8 cellular contexts compared by ENCODE assay signal in the genomic region with DNA sequence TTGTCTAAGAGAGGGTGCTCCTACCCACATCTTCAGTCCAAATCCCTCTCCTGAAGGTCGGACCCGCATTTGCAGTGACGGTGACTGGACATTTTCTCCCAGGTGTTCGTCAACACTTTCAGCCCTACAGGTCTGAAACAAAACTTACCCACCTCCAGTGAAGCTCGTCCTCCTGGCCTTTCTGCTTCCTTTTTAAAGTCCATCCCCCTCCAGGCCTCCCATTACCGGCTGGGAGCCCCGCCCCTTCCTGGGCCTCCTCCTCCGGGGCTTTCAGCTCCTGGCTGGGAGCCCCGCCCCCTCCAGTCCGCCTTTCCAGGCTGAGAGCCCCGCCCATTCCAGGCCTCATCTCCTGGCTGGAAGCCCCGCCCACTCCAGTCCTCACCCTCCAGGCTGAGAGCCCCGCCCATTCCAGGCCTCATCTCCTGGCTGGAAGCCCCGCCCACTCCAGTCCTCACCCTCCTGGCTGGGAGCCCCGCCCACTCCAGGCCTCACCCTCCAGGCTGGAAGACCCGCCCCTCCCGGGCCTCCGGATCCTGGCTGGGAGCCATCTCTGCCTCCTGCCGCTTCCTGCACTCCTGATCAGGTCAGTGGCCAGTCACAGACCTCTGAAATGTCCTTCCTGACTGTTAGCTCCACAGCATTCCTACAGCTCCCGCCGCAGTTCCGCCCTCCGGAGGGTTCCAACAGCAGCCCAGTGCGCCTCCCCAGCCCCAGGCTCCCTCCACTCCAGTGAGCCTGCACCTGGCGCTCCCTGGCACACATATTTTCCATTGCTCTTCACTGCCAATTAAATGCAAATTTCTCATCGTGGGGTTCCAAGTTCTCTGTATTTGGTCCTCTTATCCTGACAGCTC.
DNase-seq lines count a peak whose midpoint lies in the region; ATAC-seq and TF ChIP-seq lines count a peak whose summit lies in the region.

No MANE protein-coding gene starts in this region.

- peak overlapping the region; percentile 43 for H3K27ac Mint-ChIP-seq in glutamatergic neuron (ENCODE audit: unreplicated experiment)

- peak overlapping the region; percentile 53 for H3K14ac ChIP-seq in trophoblast cell (ENCODE audit: low read length)

- no peak overlapping the region for H2AK5ac ChIP-seq in trophoblast cell (ENCODE audit: low read length)

- peak overlapping the region; percentile 92 for H4K12ac ChIP-seq in trophoblast cell (ENCODE audit: low read depth, low read length)

- DNase-seq in A172 (ENCODE audit: low spot score) (peak; percentile 95), H4 (ENCODE audit: low spot score) (peak; percentile 88), NCI-H2196 (lab: John Stamatoyannopoulos, UW; ENCODE audit: unreplicated experiment) (peak; percentile 100), glutamatergic neuron (peak; percentile 92), trophoblast cell (peak; percentile 97 to 98), osteoblast (ENCODE audit: insufficient read length, low spot score, missing footprints) (no peak)
- peak; percentile 13 for DNase-seq in activated CD4-positive, alpha-beta T cell treated with anti-CD3 and anti-CD28 coated beads, Interleukin-2, amount 50 U/mL, for 1 hour

- WGBS in trophoblast cell (ENCODE audit: extremely low coverage, insufficient coverage, insufficient read length) = no CpG with 5 or more reads among the region's 26 CpGs

- no peaks in the 10 kb centered on the region for H4K20me1 ChIP-seq in osteoblast (ENCODE audit: insufficient read depth, low read length)

- H3K36me3 ChIP-seq in trophoblast cell (ENCODE audit: control insufficient read depth in 1 of 2, insufficient read depth in 2 of 2, low read length in 2 of 2) (no peaks in the 10 kb centered on the region), osteoblast (ENCODE audit: insufficient read depth, low read length) (no peaks in the 10 kb centered on the region)

- no peak overlapping the region for H3K4ac ChIP-seq in trophoblast cell (ENCODE audit: low read depth, low read length)

- H3K4me1 ChIP-seq in trophoblast cell (ENCODE audit: control insufficient read depth in 1 of 2, insufficient read depth in 2 of 2, low read length in 2 of 2) (peaks cover 0 to 2% of the 10 kb centered on the region in 2 experiments), osteoblast (ENCODE audit: insufficient read depth, low read length) (peaks cover 7% of the 10 kb centered on the region)

- H3K18ac ChIP-seq in trophoblast cell (ENCODE audit: low read length) = no peak overlapping the region

- TF ChIP-seq CTCF in glutamatergic neuron (IDR thresholded peaks at IDR 0.05; ENCODE audit: partially characterized antibody, unreplicated experiment) (no peak), osteoblast (IDR thresholded peaks at IDR 0.05; ENCODE audit: extremely low read depth, low read depth, low read length) (no peak)

- H3K27me3 ChIP-seq in trophoblast cell (ENCODE audit: insufficient read depth, low read length) (no peaks in the 10 kb centered on the region), osteoblast (ENCODE audit: insufficient read depth, low read length) (peaks cover 16% of the 10 kb centered on the region)

- H3K27me3 Mint-ChIP-seq in glutamatergic neuron (ENCODE audit: unreplicated experiment) = no peaks in the 10 kb centered on the region

- H2AFZ ChIP-seq in trophoblast cell (ENCODE audit: insufficient read depth, low read length, poor library complexity) (peak overlapping the region; percentile 77), osteoblast (ENCODE audit: low read length) (no peak overlapping the region)

- no peaks in the 10 kb centered on the region for H3K9me3 Mint-ChIP-seq in glutamatergic neuron (ENCODE audit: unreplicated experiment)

- H3K9ac ChIP-seq in trophoblast cell (ENCODE audit: low read length) = no peak overlapping the region

- H3K4me3 Mint-ChIP-seq in glutamatergic neuron (ENCODE audit: unreplicated experiment) = peak overlapping the region; percentile 79

- H3K4me2 ChIP-seq in trophoblast cell (ENCODE audit: low read length) (peak overlapping the region; percentile 53), osteoblast (ENCODE audit: insufficient read depth, low read length) (no peak overlapping the region)

- no peaks in the 10 kb centered on the region for H3K36me3 Mint-ChIP-seq in glutamatergic neuron (ENCODE audit: unreplicated experiment)

- H3K9me3 ChIP-seq in trophoblast cell (ENCODE audit: insufficient read depth, low read depth, low read length) (peaks cover 7% of the 10 kb centered on the region), osteoblast (ENCODE audit: low read depth, low read length) (no peaks in the 10 kb centered on the region)

- peak overlapping the region; percentile 90 for H4K8ac ChIP-seq in trophoblast cell (ENCODE audit: low read depth, low read length)

- no peak for ATAC-seq in HG03565 (IDR thresholded peaks at IDR 0.05; ENCODE audit: unreplicated experiment)

- peaks cover 2% of the 10 kb centered on the region for H3K79me1 ChIP-seq in trophoblast cell (ENCODE audit: low read length)

- H2BK12ac ChIP-seq in trophoblast cell (ENCODE audit: low read length) = no peak overlapping the region

- H3K4me1 Mint-ChIP-seq in glutamatergic neuron (ENCODE audit: low read depth, unreplicated experiment) = peaks cover 2% of the 10 kb centered on the region

- no peak overlapping the region for H2BK5ac ChIP-seq in trophoblast cell (ENCODE audit: low read depth, low read length, poor library complexity)

- peak overlapping the region; percentile 39 for H2BK120ac ChIP-seq in trophoblast cell (ENCODE audit: insufficient read depth, low read length, poor library complexity)

- H3K27ac ChIP-seq in trophoblast cell (ENCODE audit: low read depth, low read length) = no peak overlapping the region
- H3K27ac ChIP-seq in osteoblast (ENCODE audit: low read depth, low read length) = no peak overlapping the region

- H3K4me3 ChIP-seq in trophoblast cell (ENCODE audit: low read depth, low read length) = peak overlapping the region; percentile 15
- no peak overlapping the region for H3K4me3 ChIP-seq in osteoblast (ENCODE audit: insufficient read depth, low read length)

- H3K79me2 ChIP-seq in trophoblast cell (ENCODE audit: control insufficient read depth, insufficient read depth, low read length, poor library complexity) (peaks cover 2% of the 10 kb centered on the region), osteoblast (ENCODE audit: insufficient read depth, low read length) (no peaks in the 10 kb centered on the region)

- H3K23ac ChIP-seq in trophoblast cell (ENCODE audit: low read length) = no peak overlapping the region

- peak overlapping the region; percentile 39 for H4K91ac ChIP-seq in trophoblast cell (ENCODE audit: low read depth, low read length)
